In genomic region chr10:60353519-60354258, GRCh38 we compare ENCODE assay signal across 1 cellular context.
TF ChIP-seq lines count a peak whose summit lies in the region.

No MANE protein-coding gene starts in this region.

TF ChIP-seq in K562, 482 proteins besides CTCF, POLR2A, EP300 and RAD21 (continued from another document and continues in another):
- TF ChIP-seq HES1 (IDR thresholded peaks at IDR 0.05; ENCODE audit: low read depth): peak; percentile 20; the same call in 1 of the 2 replicates
- peak; percentile 23; the same call in 1 of the 2 replicates for TF ChIP-seq HCFC1 (IDR thresholded peaks at IDR 0.05; ENCODE audit: low read depth, low read length)
- peak; percentile 61; the same call in 1 of the 2 replicates for TF ChIP-seq ID3 (CRISPR knock-in tag; IDR thresholded peaks at IDR 0.05)
- no peak for TF ChIP-seq ID3 (tag; IDR thresholded peaks at IDR 0.05)
- TF ChIP-seq ZKSCAN8 (CRISPR knock-in tag; IDR thresholded peaks at IDR 0.05): peak; percentile 81; the same call in 1 of the 2 replicates
- peak; percentile 98 for TF ChIP-seq MGA (IDR thresholded peaks at IDR 0.05)
- TF ChIP-seq HSF4 (CRISPR knock-in tag; IDR thresholded peaks at IDR 0.05; ENCODE audit: borderline replicate concordance): 0 out of 2 replicates have a peak, but pooled peaks have one; percentile 76
- TF ChIP-seq ZNF134 (CRISPR knock-in tag; conservative IDR thresholded peaks at IDR 0.05): peak; percentile 38; the same call in 1 of the 2 replicates
- TF ChIP-seq HBP1 (CRISPR knock-in tag; IDR thresholded peaks at IDR 0.05): peak; percentile 73; the same call in 1 of the 2 replicates
- TF ChIP-seq MYC (IDR thresholded peaks at IDR 0.05; ENCODE audit: low read depth, low read length): peak; percentile 92
- peak; percentile 80; the same call in 1 of the 2 replicates for TF ChIP-seq MYC (CRISPR knock-in tag; IDR thresholded peaks at IDR 0.05; ENCODE audit: borderline replicate concordance, low read depth)
- TF ChIP-seq TAF9B (IDR thresholded peaks at IDR 0.05; ENCODE audit: partially characterized antibody): peak; percentile 45
- no peak for TF ChIP-seq ELF2 (CRISPR knock-in tag; IDR thresholded peaks at IDR 0.05)
- peak; percentile 62; the same call in 1 of the 2 replicates for TF ChIP-seq RNF2 (IDR thresholded peaks at IDR 0.05)
- TF ChIP-seq MEIS2 (IDR thresholded peaks at IDR 0.05; ENCODE audit: partially characterized antibody): peak; percentile 55
- no peak for TF ChIP-seq RBM15 (IDR thresholded peaks at IDR 0.05; ENCODE audit: insufficient read depth, low read length)
- peak in 1 of 2 experiments; percentile 85 for TF ChIP-seq AFF1 (IDR thresholded peaks at IDR 0.05; ENCODE audit: low read depth in 1 of 2, partially characterized antibody in 2 of 2)
- TF ChIP-seq TCF7L2 (IDR thresholded peaks at IDR 0.05; ENCODE audit: low read depth, low read length): no peak
- peak; percentile 93 for TF ChIP-seq FOXJ2 (tag; IDR thresholded peaks at IDR 0.05)
- peak; percentile 64; the same call in 1 of the 2 replicates for TF ChIP-seq LCOR (CRISPR knock-in tag; IDR thresholded peaks at IDR 0.05)
- peak in 1 of 2 experiments; percentile 76; a peak in 2 of 4 replicates for TF ChIP-seq ZNF318 (IDR thresholded peaks at IDR 0.05; ENCODE audit: borderline replicate concordance in 1 of 2, low read depth in 1 of 2)
